ENCODE assay signal across 9 cellular contexts in genomic region chr2:36354816-36355156, GRCh38. TPM values are rescaled to one million over a fixed set of nuclear protein-coding genes. Genes with fewer than 3 reads are reported as not detected.
A peak's percentile ranks its signal among the peaks of the same experiment; 100 is the strongest.
DNase-seq lines count a peak whose midpoint lies in the region; ATAC-seq, FAIRE-seq and TF ChIP-seq lines count a peak whose summit lies in the region.
"Had no signal": no experiment of that assay in that cellular context is flagged by ENCODE, and none has a peak within 500 bp of the region (broad histone marks: within the 10 kb centered on the region; RNA-seq: fewer than 3 reads in every experiment).

No MANE protein-coding gene starts in this region.

- peaks cover 18% of the 10 kb centered on the region for H3K27me3 Mint-ChIP-seq in progenitor cell of endocrine pancreas

- H3K4me3 ChIP-seq in fibroblast of pulmonary artery (replicated peaks; ENCODE audit: low read depth, low read length), result peak overlapping the region; percentile 79

- no peak for TF ChIP-seq CTCF in VCaP (conservative IDR thresholded peaks at IDR 0.05)
- TF ChIP-seq CTCF in fibroblast of pulmonary artery (IDR thresholded peaks at IDR 0.05; ENCODE audit: low read length, missing control alignments), result no peak
- TF ChIP-seq CTCF in progenitor cell of endocrine pancreas (IDR thresholded peaks at IDR 0.05; ENCODE audit: unreplicated experiment), result no peak

- no peak for ATAC-seq in GM21723 (IDR thresholded peaks at IDR 0.05; ENCODE audit: unreplicated experiment)

- TF ChIP-seq POLR2A in GM12892 (IDR thresholded peaks at IDR 0.05; ENCODE audit: low read depth, low read length), result no peak

- H3K9me3 Mint-ChIP-seq in progenitor cell of endocrine pancreas (ENCODE audit: low read depth), result no peaks in the 10 kb centered on the region

- peak overlapping the region; percentile 26 for H3K27ac Mint-ChIP-seq in progenitor cell of endocrine pancreas

- FAIRE-seq in GM12892 (lab: Jason Lieb, UNC), result no peak
- FAIRE-seq: islet of Langerhans had no signal

- H3K4me3 Mint-ChIP-seq in progenitor cell of endocrine pancreas (ENCODE audit: low read depth), result peak overlapping the region; percentile 79

- in situ Hi-C loops in Caki2 (cut with HindIII; ENCODE audit: low pct_unique_long_range_greater_than_20kb, low sequenced_read_pairs), result no loop called here

- peaks cover 28% of the 10 kb centered on the region for H3K4me1 Mint-ChIP-seq in progenitor cell of endocrine pancreas (ENCODE audit: low read depth)

- H3K27ac ChIP-seq in VCaP, result peak overlapping the region; percentile 83

- DNase-seq in Caki2 (ENCODE audit: low read depth) (peak; percentile 59), fibroblast of pulmonary artery (ENCODE audit: low read depth) (no peak), progenitor cell of endocrine pancreas (ENCODE audit: low spot score, unreplicated experiment) (no peak), GM12892 (ENCODE audit: insufficient read length) (no peak), NCI-H2171 (lab: John Stamatoyannopoulos, UW) (no peak), putamen (ENCODE audit: low spot score) (no peak)

- no peaks in the 10 kb centered on the region for H3K36me3 Mint-ChIP-seq in progenitor cell of endocrine pancreas (ENCODE audit: insufficient read depth)

RNA-seq across cellular contexts. Expression of gene CRIM1, which starts 0.8 kb away (rescaled TPM):
- total RNA-seq in Caki2 (2014; rRNA removed; shearing (Covaris generic); ENCODE audit: low replicate concordance), result 72.8 and 86.8 TPM in 2 replicates
- total RNA-seq in progenitor cell of endocrine pancreas, result 25.8 and 33.8 TPM in 2 replicates
- 4.2 TPM for polyA plus RNA-seq in GM12892 (2012; ENCODE audit: missing spikeins)
